Comparison of ENCODE assay signal across 1 cellular context in the genomic region with DNA sequence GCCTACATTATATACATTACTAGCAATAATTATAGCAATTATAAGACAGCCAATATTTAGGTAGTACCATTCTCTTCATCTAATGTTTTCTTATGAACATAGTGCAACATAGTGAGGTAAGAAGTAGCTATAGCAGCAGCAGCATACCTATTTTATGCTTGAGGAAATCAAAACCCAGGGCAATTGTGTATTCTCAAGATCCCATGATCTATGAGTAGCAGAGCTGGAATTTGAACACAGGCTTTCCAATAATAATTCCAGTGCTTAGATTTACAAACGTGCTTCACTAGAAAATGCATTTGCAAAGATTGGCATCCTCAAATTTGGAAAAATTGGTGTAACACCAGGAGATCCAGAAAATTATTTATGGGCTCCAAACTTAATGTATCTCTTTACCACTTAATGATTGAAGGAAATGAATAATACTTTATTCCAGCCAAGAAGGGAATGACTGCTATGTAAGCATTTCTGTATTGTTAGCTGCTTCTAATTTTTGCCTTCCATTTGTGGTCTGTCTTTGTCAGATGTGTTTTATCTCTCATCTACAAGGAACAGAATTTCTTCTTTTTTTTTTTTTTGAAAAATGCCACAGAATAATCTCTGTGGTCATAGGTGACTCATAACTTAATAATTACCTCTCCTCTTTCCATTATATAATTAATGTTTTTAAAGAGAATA.
TF ChIP-seq lines count a peak whose summit lies in the region.

No MANE protein-coding gene starts in this region.

TF ChIP-seq in GM12878, 131 proteins besides CTCF, POLR2A, EP300 and RAD21 (continued from another document):
- TF ChIP-seq, protein P1, sequence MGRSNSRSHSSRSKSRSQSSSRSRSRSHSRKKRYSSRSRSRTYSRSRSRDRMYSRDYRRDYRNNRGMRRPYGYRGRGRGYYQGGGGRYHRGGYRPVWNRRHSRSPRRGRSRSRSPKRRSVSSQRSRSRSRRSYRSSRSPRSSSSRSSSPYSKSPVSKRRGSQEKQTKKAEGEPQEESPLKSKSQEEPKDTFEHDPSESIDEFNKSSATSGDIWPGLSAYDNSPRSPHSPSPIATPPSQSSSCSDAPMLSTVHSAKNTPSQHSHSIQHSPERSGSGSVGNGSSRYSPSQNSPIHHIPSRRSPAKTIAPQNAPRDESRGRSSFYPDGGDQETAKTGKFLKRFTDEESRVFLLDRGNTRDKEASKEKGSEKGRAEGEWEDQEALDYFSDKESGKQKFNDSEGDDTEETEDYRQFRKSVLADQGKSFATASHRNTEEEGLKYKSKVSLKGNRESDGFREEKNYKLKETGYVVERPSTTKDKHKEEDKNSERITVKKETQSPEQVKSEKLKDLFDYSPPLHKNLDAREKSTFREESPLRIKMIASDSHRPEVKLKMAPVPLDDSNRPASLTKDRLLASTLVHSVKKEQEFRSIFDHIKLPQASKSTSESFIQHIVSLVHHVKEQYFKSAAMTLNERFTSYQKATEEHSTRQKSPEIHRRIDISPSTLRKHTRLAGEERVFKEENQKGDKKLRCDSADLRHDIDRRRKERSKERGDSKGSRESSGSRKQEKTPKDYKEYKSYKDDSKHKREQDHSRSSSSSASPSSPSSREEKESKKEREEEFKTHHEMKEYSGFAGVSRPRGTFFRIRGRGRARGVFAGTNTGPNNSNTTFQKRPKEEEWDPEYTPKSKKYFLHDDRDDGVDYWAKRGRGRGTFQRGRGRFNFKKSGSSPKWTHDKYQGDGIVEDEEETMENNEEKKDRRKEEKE (IDR thresholded peaks at IDR 0.05): no peak
- TF ChIP-seq FOXK2 (IDR thresholded peaks at IDR 0.05) (no peak), ATF7 (IDR thresholded peaks at IDR 0.05; ENCODE audit: low read depth) (0 out of 2 replicates have a peak, but pooled peaks have one; percentile 42), IRF4 (IDR thresholded peaks at IDR 0.05; ENCODE audit: low read depth, low read length) (no peak), SREBF2 (IDR thresholded peaks at IDR 0.05; ENCODE audit: low read length) (no peak), NFYA (IDR thresholded peaks at IDR 0.05; ENCODE audit: borderline replicate concordance, low read depth, low read length) (no peak), NRF1 (conservative IDR thresholded peaks at IDR 0.05; ENCODE audit: low read depth, low read length) (no peak), ZSCAN29 (IDR thresholded peaks at IDR 0.05) (no peak), POLR2AphosphoS2 (IDR thresholded peaks at IDR 0.05; ENCODE audit: low read depth, low read length) (no peak), SMAD5 (IDR thresholded peaks at IDR 0.05; ENCODE audit: low read depth) (no peak), BMI1 (IDR thresholded peaks at IDR 0.05; ENCODE audit: borderline replicate concordance) (no peak), NFXL1 (IDR thresholded peaks at IDR 0.05; ENCODE audit: borderline replicate concordance) (no peak)
- TF ChIP-seq, protein P2, sequence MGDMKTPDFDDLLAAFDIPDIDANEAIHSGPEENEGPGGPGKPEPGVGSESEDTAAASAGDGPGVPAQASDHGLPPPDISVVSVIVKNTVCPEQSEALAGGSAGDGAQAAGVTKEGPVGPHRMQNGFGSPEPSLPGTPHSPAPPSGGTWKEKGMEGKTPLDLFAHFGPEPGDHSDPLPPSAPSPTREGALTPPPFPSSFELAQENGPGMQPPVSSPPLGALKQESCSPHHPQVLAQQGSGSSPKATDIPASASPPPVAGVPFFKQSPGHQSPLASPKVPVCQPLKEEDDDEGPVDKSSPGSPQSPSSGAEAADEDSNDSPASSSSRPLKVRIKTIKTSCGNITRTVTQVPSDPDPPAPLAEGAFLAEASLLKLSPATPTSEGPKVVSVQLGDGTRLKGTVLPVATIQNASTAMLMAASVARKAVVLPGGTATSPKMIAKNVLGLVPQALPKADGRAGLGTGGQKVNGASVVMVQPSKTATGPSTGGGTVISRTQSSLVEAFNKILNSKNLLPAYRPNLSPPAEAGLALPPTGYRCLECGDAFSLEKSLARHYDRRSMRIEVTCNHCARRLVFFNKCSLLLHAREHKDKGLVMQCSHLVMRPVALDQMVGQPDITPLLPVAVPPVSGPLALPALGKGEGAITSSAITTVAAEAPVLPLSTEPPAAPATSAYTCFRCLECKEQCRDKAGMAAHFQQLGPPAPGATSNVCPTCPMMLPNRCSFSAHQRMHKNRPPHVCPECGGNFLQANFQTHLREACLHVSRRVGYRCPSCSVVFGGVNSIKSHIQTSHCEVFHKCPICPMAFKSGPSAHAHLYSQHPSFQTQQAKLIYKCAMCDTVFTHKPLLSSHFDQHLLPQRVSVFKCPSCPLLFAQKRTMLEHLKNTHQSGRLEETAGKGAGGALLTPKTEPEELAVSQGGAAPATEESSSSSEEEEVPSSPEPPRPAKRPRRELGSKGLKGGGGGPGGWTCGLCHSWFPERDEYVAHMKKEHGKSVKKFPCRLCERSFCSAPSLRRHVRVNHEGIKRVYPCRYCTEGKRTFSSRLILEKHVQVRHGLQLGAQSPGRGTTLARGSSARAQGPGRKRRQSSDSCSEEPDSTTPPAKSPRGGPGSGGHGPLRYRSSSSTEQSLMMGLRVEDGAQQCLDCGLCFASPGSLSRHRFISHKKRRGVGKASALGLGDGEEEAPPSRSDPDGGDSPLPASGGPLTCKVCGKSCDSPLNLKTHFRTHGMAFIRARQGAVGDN (IDR thresholded peaks at IDR 0.05): no peak
TF ChIP-seq in GM12878: peak in this region for 2.
